In genomic region chr4:66157594-66157993, GRCh38 we compare ENCODE assay signal across 35 cellular contexts.
"Had no signal": no experiment of that assay in that cellular context is flagged by ENCODE, and none has a peak within 500 bp of the region (broad histone marks: within the 10 kb centered on the region; RNA-seq: fewer than 3 reads in every experiment).

No MANE protein-coding gene starts in this region.

- H3K9me3 ChIP-seq: MG63 had no signal

- H3K27me3 ChIP-seq: MG63 had no signal

- H3K36me3 ChIP-seq: MG63 had no signal

- H3K4me3 ChIP-seq: MG63 had no signal

- DNase-seq: Kasumi-1, MG63, MM.1S, MV-4-11, NCI-H1048, NCI-H1092, NCI-H1092 treated with DMSO at 0.1 percent for 48 hours, NCI-H1105, NCI-H1105 treated with DMSO at 0.1 percent for 48 hours, NCI-H1417, NCI-H1417 treated with DMSO at 0.1 percent for 48 hours, NCI-H1436, NCI-H1436 treated with DMSO at 0.1 percent for 48 hours, NCI-H146, NCI-H1694, NCI-H1694 treated with DMSO at 0.1 percent for 48 hours, NCI-H187, NCI-H187 treated with DMSO at 0.1 percent for 48 hours, NCI-H1930, NCI-H2029, NCI-H2029 treated with DMSO at 0.1 percent for 48 hours, NCI-H2081, NCI-H2081 treated with DMSO at 0.1 percent for 48 hours, NCI-H2107, NCI-H2171, NCI-H2171 treated with DMSO at 0.1 percent for 48 hours, NCI-H2227 treated with DMSO at 0.1 percent for 48 hours, NCI-H226, NCI-H345, NCI-H446, NCI-H446 treated with DMSO at 0.1 percent for 48 hours, NCI-H510A, NCI-H510A treated with DMSO at 0.1 percent for 48 hours, NCI-H524, NCI-H524 treated with DMSO at 0.1 percent for 48 hours had no signal
